Comparison of ENCODE assay signal across 8 cellular contexts in the genomic region with DNA sequence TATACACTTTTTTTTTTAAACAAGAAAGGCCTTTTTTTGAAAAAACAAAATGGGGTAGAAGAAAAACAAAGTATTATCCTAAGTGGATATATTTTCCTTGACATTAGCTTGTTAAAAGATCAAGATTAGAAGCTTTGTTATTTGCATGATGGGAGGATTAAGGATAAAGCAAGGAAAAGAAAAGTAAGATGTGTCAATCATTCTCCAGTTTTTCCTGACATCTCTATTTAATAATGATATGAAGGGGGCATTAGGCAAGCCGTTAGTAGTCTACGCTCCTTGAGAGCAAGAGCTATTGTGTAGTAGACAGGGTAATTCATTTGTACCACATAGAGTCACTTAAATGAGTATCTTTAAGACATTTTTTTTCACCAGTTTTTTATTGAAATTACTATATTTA.
"Had no signal": no experiment of that assay in that cellular context is flagged by ENCODE, and none has a peak within 500 bp of the region (broad histone marks: within the 10 kb centered on the region; RNA-seq: fewer than 3 reads in every experiment).

No MANE protein-coding gene starts in this region.

- H3K4me3 ChIP-seq: GM23248, HAP-1, K562 had no signal

- ATAC-seq: HCT116, K562 had no signal

- H3K27ac ChIP-seq: GM23248 had no signal

- H3K9me3 ChIP-seq: HAP-1 had no signal

- H3K9ac ChIP-seq: GM23248 had no signal

- DNase-seq: GM23248, GOT3, H7, HFFc6, IMR-90 had no signal

- H2AFZ ChIP-seq: GM23248 had no signal

- H3K36me3 ChIP-seq: HAP-1 had no signal
